ENCODE assay signal across 1 cellular context in genomic region chr1:34859442-34860200, GRCh38.
A peak's percentile ranks its signal among the peaks of the same experiment; 100 is the strongest.
TF ChIP-seq lines count a peak whose summit lies in the region.

TSS of gene SMIM12 (minus strand) at chr1:34859749. CDS start at chr1:34855977, 3,772 bp downstream.

TF ChIP-seq in K562, 482 proteins besides CTCF, POLR2A, EP300 and RAD21 (continued from another document and continues in another):
- TF ChIP-seq RERE (CRISPR knock-in tag; IDR thresholded peaks at IDR 0.05; ENCODE audit: borderline replicate concordance) (no peak), CREB3 (tag; conservative IDR thresholded peaks at IDR 0.05; ENCODE audit: low read depth) (0 out of 2 replicates have a peak, but pooled peaks have one; percentile 69), JUN (IDR thresholded peaks at IDR 0.05; ENCODE audit: borderline replicate concordance, low read depth, low read length) (peak; percentile 86; the same call in 1 of the 2 replicates), JUN (CRISPR knock-in tag; IDR thresholded peaks at IDR 0.05; ENCODE audit: borderline replicate concordance) (peak; percentile 96), CCNT2 (IDR thresholded peaks at IDR 0.05; ENCODE audit: borderline replicate concordance, extremely low read depth, insufficient read length, low read depth, low read length) (peak; percentile 89), FOXP1 (CRISPR knock-in tag; IDR thresholded peaks at IDR 0.05) (peak; percentile 99), ELF1 (tag; IDR thresholded peaks at IDR 0.05) (peak; percentile 90), ZNF586 (CRISPR knock-in tag; conservative IDR thresholded peaks at IDR 0.05) (no peak), ID3 (CRISPR knock-in tag; IDR thresholded peaks at IDR 0.05) (no peak), ID3 (tag; IDR thresholded peaks at IDR 0.05) (peak; percentile 42; the same call in 1 of the 2 replicates), TCF7 (IDR thresholded peaks at IDR 0.05; ENCODE audit: borderline replicate concordance) (no peak; the same call in 1 of the 2 replicates), ZNF830 (CRISPR knock-in tag; IDR thresholded peaks at IDR 0.05) (no peak), MEF2A (IDR thresholded peaks at IDR 0.05; ENCODE audit: control insufficient read depth, low read depth, low read length) (no peak), ZBTB33 (CRISPR knock-in tag; IDR thresholded peaks at IDR 0.05) (peak; percentile 96), CHAMP1 (IDR thresholded peaks at IDR 0.05) (peak; percentile 90; the same call in 1 of the 2 replicates), ZNF407 (IDR thresholded peaks at IDR 0.05; ENCODE audit: low read depth) (no peak), SMARCC2 (IDR thresholded peaks at IDR 0.05; ENCODE audit: low read depth) (0 out of 2 replicates have a peak, but pooled peaks have one; percentile 15), SIN3A (IDR thresholded peaks at IDR 0.05; ENCODE audit: borderline replicate concordance in 2 of 2, control insufficient read depth in 1 of 2, low read depth in 2 of 2, low read length in 2 of 2) (peak; percentile 20 to 93; a peak in 3 of 4 replicates), ZNF785 (CRISPR knock-in tag; IDR thresholded peaks at IDR 0.05) (no peak), KLF16 (IDR thresholded peaks at IDR 0.05) (peak; percentile 65; the same call in 1 of the 2 replicates), ZNF263 (CRISPR knock-in tag; IDR thresholded peaks at IDR 0.05; ENCODE audit: borderline replicate concordance) (peak; percentile 80), ZNF384 (IDR thresholded peaks at IDR 0.05; ENCODE audit: low read depth, low read length) (peak; percentile 88), ZNF140 (CRISPR knock-in tag; IDR thresholded peaks at IDR 0.05) (no peak), MBD1 (CRISPR knock-in tag; IDR thresholded peaks at IDR 0.05) (no peak), PML (IDR thresholded peaks at IDR 0.05; ENCODE audit: low read length) (peak; percentile 73; the same call in 1 of the 2 replicates), FIP1L1 (IDR thresholded peaks at IDR 0.05; ENCODE audit: low read depth, low read length, poor library complexity, severe bottlenecking) (peak; percentile 73), BRCA1 (IDR thresholded peaks at IDR 0.05) (no peak), BRCA1 (CRISPR knock-in tag; IDR thresholded peaks at IDR 0.05) (peak; percentile 79; the same call in 1 of the 2 replicates), SP1 (CRISPR knock-in tag; IDR thresholded peaks at IDR 0.05) (peak; percentile 88), RFX7 (CRISPR knock-in tag; IDR thresholded peaks at IDR 0.05) (peak; percentile 63; the same call in 1 of the 2 replicates), ZNF77 (CRISPR knock-in tag; IDR thresholded peaks at IDR 0.05) (no peak), CGGBP1 (CRISPR knock-in tag; IDR thresholded peaks at IDR 0.05) (0 out of 2 replicates have a peak, but pooled peaks have one; percentile 45), HDAC1 (IDR thresholded peaks at IDR 0.05) (peak in 1 of 2 experiments; percentile 86; a peak in 2 of 4 replicates), NR2F6 (CRISPR knock-in tag; IDR thresholded peaks at IDR 0.05) (no peak), SAFB (IDR thresholded peaks at IDR 0.05; ENCODE audit: borderline replicate concordance, low read depth, low read length) (peak; percentile 88), KLF6 (CRISPR knock-in tag; IDR thresholded peaks at IDR 0.05; ENCODE audit: borderline replicate concordance) (peak; percentile 57; the same call in 1 of the 2 replicates), ZNF311 (CRISPR knock-in tag; IDR thresholded peaks at IDR 0.05) (no peak), CREBBP (IDR thresholded peaks at IDR 0.05; ENCODE audit: low read depth, low read length) (no peak), RB1 (IDR thresholded peaks at IDR 0.05; ENCODE audit: low read depth) (peak; percentile 89), ARID2 (IDR thresholded peaks at IDR 0.05) (no peak), ZC3H8 (IDR thresholded peaks at IDR 0.05) (no peak)
